In genomic region chr3:80007522-80007921, GRCh38 we compare ENCODE assay signal across 9 cellular contexts.
"Had no signal": no experiment of that assay in that cellular context is flagged by ENCODE, and none has a peak within 500 bp of the region (broad histone marks: within the 10 kb centered on the region; RNA-seq: fewer than 3 reads in every experiment).

No MANE protein-coding gene starts in this region.

- DNase-seq: GM23248, GOT3, H7, IMR-90, KG1 had no signal

- H3K36me3 ChIP-seq: HAP-1 had no signal

- H3K9me3 ChIP-seq: HAP-1 had no signal

- FAIRE-seq: K562 had no signal

- H3K4me3 ChIP-seq: GM23248, HAP-1, K562 had no signal

- H3K27ac ChIP-seq: GM23248, HL-60 had no signal

- ATAC-seq: HCT116, K562 had no signal
